Comparison of ENCODE assay signal across 11 cellular contexts in the genomic region with DNA sequence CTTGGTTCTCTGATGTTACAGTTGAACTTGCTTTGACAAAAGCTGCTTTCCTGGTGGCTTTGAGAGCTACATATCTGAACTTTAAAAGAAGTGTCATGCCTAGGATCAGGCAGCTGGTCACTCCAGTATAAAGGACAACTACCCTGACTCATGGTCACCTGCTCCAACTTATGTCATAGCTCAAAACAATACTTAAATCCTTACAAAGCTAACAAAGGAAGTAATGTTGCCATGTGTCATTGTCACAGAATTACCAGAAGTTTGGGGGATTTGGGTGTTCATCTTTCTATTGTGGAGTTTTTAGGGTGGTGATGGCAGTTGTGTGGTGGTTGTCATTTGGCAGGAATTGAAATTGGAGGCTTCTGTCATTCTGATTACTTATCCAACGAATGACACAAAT. TPM values are rescaled to one million over a fixed set of nuclear protein-coding genes. Genes with fewer than 3 reads are reported as not detected.
DNase-seq lines count a peak whose midpoint lies in the region; ATAC-seq lines count a peak whose summit lies in the region.
"Had no signal": no experiment of that assay in that cellular context is flagged by ENCODE, and none has a peak within 500 bp of the region (broad histone marks: within the 10 kb centered on the region; RNA-seq: fewer than 3 reads in every experiment).

No MANE protein-coding gene starts in this region.

- H3K27ac Mint-ChIP-seq in activated CD4-positive, alpha-beta T cell treated with anti-CD3 and anti-CD28 coated beads, Interleukin-2, amount 10 ng/mL, durations not matched to agents 24 days and 14 days, result peak overlapping the region; percentile 3
- H3K27ac Mint-ChIP-seq in T-cell (peak overlapping the region; percentile 97 to 99), immature natural killer cell (peak overlapping the region in 5 of 6 donors; percentile 95 to 98 (median 96))
- peak overlapping the region; percentile 99 for H3K27ac Mint-ChIP-seq in stimulated activated memory B cell treated with anti-CD40 and anti-IgM and Interleukin-4, amounts not matched to agents 10 μg/mL and 1 μg/mL and 100 μg/mL, for 72 hours

- POLR2A ChIA-PET in T-cell (lab: Charles Lee), result interaction anchor here in 1 of 2 donors (1.4 kb wide), 1 partner anchor 9 kb away, joined by 3 read pairs; no protein-coding TSS in a partner anchor

- no peaks in the 10 kb centered on the region for H3K27me3 Mint-ChIP-seq in activated CD4-positive, alpha-beta T cell treated with anti-CD3 and anti-CD28 coated beads, Interleukin-2, amount 10 ng/mL, durations not matched to agents 24 days and 14 days
- H3K27me3 Mint-ChIP-seq in T-cell, result no peaks in the 10 kb centered on the region
- H3K27me3 Mint-ChIP-seq in immature natural killer cell (ENCODE audit: low read depth in 3 of 3), result peaks cover 15 to 20% (median 20%) of the 10 kb centered on the region in 3 donors
- H3K27me3 Mint-ChIP-seq in stimulated activated memory B cell treated with anti-CD40 and anti-IgM and Interleukin-4, amounts not matched to agents 10 μg/mL and 1 μg/mL and 100 μg/mL, for 72 hours, result no peaks in the 10 kb centered on the region

- H3K4me3 Mint-ChIP-seq in activated CD4-positive, alpha-beta T cell treated with anti-CD3 and anti-CD28 coated beads, Interleukin-2, amount 10 ng/mL, durations not matched to agents 24 days and 14 days, result peak overlapping the region; percentile 36
- H3K4me3 Mint-ChIP-seq in T-cell (peak overlapping the region; percentile 85 to 93 (median 87)), immature natural killer cell (peak overlapping the region; percentile 8 to 95 (median 90))
- H3K4me3 Mint-ChIP-seq in stimulated activated memory B cell treated with anti-CD40 and anti-IgM and Interleukin-4, amounts not matched to agents 10 μg/mL and 1 μg/mL and 100 μg/mL, for 72 hours, result peak overlapping the region; percentile 8

- DNase-seq in activated CD4-positive, alpha-beta T cell treated with anti-CD3 and anti-CD28 coated beads, Interleukin-2, amount 10 ng/mL, durations not matched to agents 24 days and 14 days, result no peak
- DNase-seq in activated CD4-positive, alpha-beta T cell treated with anti-CD3 and anti-CD28 coated beads for 48 hours, result no peak
- no peak for DNase-seq in T-cell
- DNase-seq in immature natural killer cell, result no peak
- no peak for DNase-seq in NCI-H146 (lab: John Stamatoyannopoulos, UW)
- DNase-seq in NCI-H1105 (lab: John Stamatoyannopoulos, UW), result no peak
- no peak for DNase-seq in GM19240 (ENCODE audit: insufficient read length, low spot score)
- DNase-seq: activated naive CD4-positive, alpha-beta T cell treated with Interleukin-2 at 50 U/mL for 16 hours; NCI-H1694 treated with DMSO at 0.1 percent for 48 hours had no signal

- H3K4me1 Mint-ChIP-seq in activated CD4-positive, alpha-beta T cell treated with anti-CD3 and anti-CD28 coated beads, Interleukin-2, amount 10 ng/mL, durations not matched to agents 24 days and 14 days, result peaks cover 37% of the 10 kb centered on the region
- peaks cover 44 to 56% (median 48%) of the 10 kb centered on the region in 3 donors for H3K4me1 Mint-ChIP-seq in T-cell
- peaks cover 36 to 38% of the 10 kb centered on the region in 2 donors for H3K4me1 Mint-ChIP-seq in immature natural killer cell
- H3K4me1 Mint-ChIP-seq in stimulated activated memory B cell treated with anti-CD40 and anti-IgM and Interleukin-4, amounts not matched to agents 10 μg/mL and 1 μg/mL and 100 μg/mL, for 72 hours, result peaks cover 65% of the 10 kb centered on the region

- CTCF ChIA-PET in T-cell (lab: Charles Lee), result interaction anchor here (1.1 to 2.9 kb wide), 4 partner anchors 11 to 74 kb away, joined by 5 to 26 read pairs (median 10); a partner anchor contains a TSS

- ATAC-seq in T-cell (replicated peaks in 1 of 4), result no peak
- ATAC-seq in stimulated activated memory B cell treated with anti-CD40 and anti-IgM and Interleukin-4, amounts not matched to agents 10 μg/mL and 1 μg/mL and 100 μg/mL, for 72 hours, result no peak
- ATAC-seq: SK-N-SH treated with all-trans-retinoic acid at 6 μM for 48 hours had no signal

- intact Hi-C loops in activated CD4-positive, alpha-beta T cell treated with anti-CD3 and anti-CD28 coated beads, Interleukin-2, amount 10 ng/mL, durations not matched to agents 24 days and 14 days (cut with micrococcal nuclease), result loop anchor here (5.0 kb wide), 3 partner anchors 472 to 968 kb away; a partner anchor contains a TSS

- H3K36me3 Mint-ChIP-seq in activated CD4-positive, alpha-beta T cell treated with anti-CD3 and anti-CD28 coated beads, Interleukin-2, amount 10 ng/mL, durations not matched to agents 24 days and 14 days (ENCODE audit: low read depth), result peaks cover 2% of the 10 kb centered on the region
- H3K36me3 Mint-ChIP-seq in T-cell (peaks cover 17% of the 10 kb centered on the region), immature natural killer cell (no peaks in the 10 kb centered on the region)
- H3K36me3 Mint-ChIP-seq in stimulated activated memory B cell treated with anti-CD40 and anti-IgM and Interleukin-4, amounts not matched to agents 10 μg/mL and 1 μg/mL and 100 μg/mL, for 72 hours, result peaks cover 6% of the 10 kb centered on the region

- peaks cover 4% of the 10 kb centered on the region for H3K9me3 Mint-ChIP-seq in activated CD4-positive, alpha-beta T cell treated with anti-CD3 and anti-CD28 coated beads, Interleukin-2, amount 10 ng/mL, durations not matched to agents 24 days and 14 days
- H3K9me3 Mint-ChIP-seq in T-cell (no peaks in the 10 kb centered on the region), immature natural killer cell (no peaks in the 10 kb centered on the region)
- no peaks in the 10 kb centered on the region for H3K9me3 Mint-ChIP-seq in stimulated activated memory B cell treated with anti-CD40 and anti-IgM and Interleukin-4, amounts not matched to agents 10 μg/mL and 1 μg/mL and 100 μg/mL, for 72 hours

RNA-seq across cellular contexts. Expression of a gene that starts 1.8 kb away (rescaled TPM):
- 3.2 and 4.5 TPM in 2 replicates for total RNA-seq in activated CD4-positive, alpha-beta T cell treated with anti-CD3 and anti-CD28 coated beads, Interleukin-2, amount 10 ng/mL, durations not matched to agents 24 days and 14 days
- total RNA-seq in T-cell, result 100 to 1,000 TPM; 139 to 213 (median 157) TPM
- 10 to 100 TPM; 11.0 to 20.4 (median 18.1) TPM for polyA plus RNA-seq in immature natural killer cell

RNA-seq across cellular contexts. Expression of a gene that starts 52.9 kb away (rescaled TPM):
- total RNA-seq in activated CD4-positive, alpha-beta T cell treated with anti-CD3 and anti-CD28 coated beads, Interleukin-2, amount 10 ng/mL, durations not matched to agents 24 days and 14 days, result 6.7 and 7.7 TPM in 2 replicates
- 10 to 100 TPM in 4 of 5 donors, 1 to 10 TPM in 1; 9.0 to 13.8 (median 11.7) TPM for total RNA-seq in T-cell
- 1 to 10 TPM in 2 of 3 donors, under 1 TPM in 1; 0.65 to 2.7 (median 1.0) TPM for polyA plus RNA-seq in immature natural killer cell

RNA-seq across cellular contexts. Expression of a gene that starts 56.8 kb away (rescaled TPM):
- 12.1 and 13.1 TPM in 2 replicates for total RNA-seq in activated CD4-positive, alpha-beta T cell treated with anti-CD3 and anti-CD28 coated beads, Interleukin-2, amount 10 ng/mL, durations not matched to agents 24 days and 14 days
- 1 to 10 TPM; 6.3 to 8.4 (median 7.0) TPM for total RNA-seq in T-cell
- polyA plus RNA-seq in immature natural killer cell, result 1 to 10 TPM in 2 of 3 donors, not detected in 1; 4.0 to 6.4 TPM

Comparison
In these comparisons a context has a peak if more than half of its experiments do, and no peak if none do; other contexts are left out.
1. H3K27ac Mint-ChIP-seq: peak in every context shown above with its lines; median percentile 99 in stimulated activated memory B cell treated with anti-CD40 and anti-IgM and Interleukin-4, amounts not matched to agents 10 μg/mL and 1 μg/mL and 100 μg/mL, for 72 hours; 98 in T-cell; 96 in immature natural killer cell; 3 in activated CD4-positive, alpha-beta T cell treated with anti-CD3 and anti-CD28 coated beads, Interleukin-2, amount 10 ng/mL, durations not matched to agents 24 days and 14 days.
2. H3K4me3 Mint-ChIP-seq: peak in every context shown above with its lines; median percentile 90 in immature natural killer cell; 87 in T-cell; 36 in activated CD4-positive, alpha-beta T cell treated with anti-CD3 and anti-CD28 coated beads, Interleukin-2, amount 10 ng/mL, durations not matched to agents 24 days and 14 days; 8 in stimulated activated memory B cell treated with anti-CD40 and anti-IgM and Interleukin-4, amounts not matched to agents 10 μg/mL and 1 μg/mL and 100 μg/mL, for 72 hours.
3. RNA of a gene that starts 1.8 kb away (total RNA-seq): 139 to 213 TPM in T-cell; 3.2 to 4.5 TPM in activated CD4-positive, alpha-beta T cell treated with anti-CD3 and anti-CD28 coated beads, Interleukin-2, amount 10 ng/mL, durations not matched to agents 24 days and 14 days; every median in the first group is over 10 times any median in the second.